ENCODE assay signal across 9 cellular contexts in genomic region chr17:78903101-78903779, GRCh38. TPM values are rescaled to one million over a fixed set of nuclear protein-coding genes. Genes with fewer than 3 reads are reported as not detected.
DNase-seq lines count a peak whose midpoint lies in the region; ATAC-seq and TF ChIP-seq lines count a peak whose summit lies in the region.
"Had no signal": no experiment of that assay in that cellular context is flagged by ENCODE, and none has a peak within 500 bp of the region (broad histone marks: within the 10 kb centered on the region; RNA-seq: fewer than 3 reads in every experiment).

Gene CEP295NL, minus strand, starts transcription at chr17:78903201. Its CDS starts 1,373 bp downstream, at chr17:78901828.

- no peaks in the 10 kb centered on the region for H3K27me3 ChIP-seq in left ventricle myocardium inferior (ENCODE audit: low read depth)
- no peaks in the 10 kb centered on the region for H3K27me3 ChIP-seq in tibial nerve
- H3K27me3 ChIP-seq in smooth muscle cell (ENCODE audit: low read depth): no peaks in the 10 kb centered on the region
- no peaks in the 10 kb centered on the region for H3K27me3 ChIP-seq in ovary
- H3K27me3 ChIP-seq in CD4-positive, alpha-beta memory T cell (ENCODE audit: insufficient read depth, low read length): no peaks in the 10 kb centered on the region

- H3K4me3 ChIP-seq in left ventricle myocardium inferior: no peak within 1 kb of the TSS
- no peak within 1 kb of the TSS for H3K4me3 ChIP-seq in tibial nerve
- no peak within 1 kb of the TSS for H3K4me3 ChIP-seq in smooth muscle cell
- no peak within 1 kb of the TSS for H3K4me3 ChIP-seq in ovary
- no peak within 1 kb of the TSS for H3K4me3 ChIP-seq in CD4-positive, alpha-beta memory T cell (ENCODE audit: low read length in 2 of 2)

- no peak within 1 kb of the TSS for H2AFZ ChIP-seq in smooth muscle cell (ENCODE audit: low read depth)

- TF ChIP-seq CTCF in left ventricle myocardium inferior (IDR thresholded peaks at IDR 0.05; ENCODE audit: borderline replicate concordance) (no peak), tibial nerve (IDR thresholded peaks at IDR 0.05) (no peak), smooth muscle cell (IDR thresholded peaks at IDR 0.05; ENCODE audit: borderline replicate concordance, insufficient read depth, poor library complexity, severe bottlenecking) (no peak), ovary (IDR thresholded peaks at IDR 0.05) (no peak)
- no peak for TF ChIP-seq CTCF in activated CD8-positive, alpha-beta T cell treated with anti-CD3 and anti-CD28 coated beads for 36 hours (IDR thresholded peaks at IDR 0.05)

- peaks cover 100% of the 10 kb centered on the region for H4K20me1 ChIP-seq in smooth muscle cell (ENCODE audit: low read depth)

- no peaks in the 10 kb centered on the region for H3K9me3 Mint-ChIP-seq in activated CD8-positive, alpha-beta T cell treated with anti-CD3 and anti-CD28 coated beads for 36 hours
- H3K9me3 Mint-ChIP-seq in CD4-positive, alpha-beta memory T cell: peaks cover 0 to 2% (median 0%) of the 10 kb centered on the region in 8 donors
- H3K9me3 Mint-ChIP-seq: activated naive CD4-positive, alpha-beta T cell treated with anti-CD3 and anti-CD28 coated beads, Interleukin-2, amount 50 U/mL, for 24 hours had no signal

- DNase-seq in left ventricle myocardium inferior (no peak), Right ventricle myocardium superior (no peak), iPS-NIHi11 (ENCODE audit: low spot score) (peak; percentile 86), tibial nerve (ENCODE audit: low spot score in 2 of 2) (no peak), smooth muscle cell (lab: John Stamatoyannopoulos, UW; ENCODE audit: unreplicated experiment) (no peak), ovary (no peak)
- peak; percentile 64 for DNase-seq in activated CD8-positive, alpha-beta T cell treated with anti-CD3 and anti-CD28 coated beads for 36 hours
- no peak for DNase-seq in CD4-positive, alpha-beta memory T cell

- CTCF ChIA-PET in activated CD8-positive, alpha-beta T cell treated with anti-CD3 and anti-CD28 coated beads for 36 hours (lab: Charles Lee): interaction anchor here (1.2 to 1.4 kb wide), 2 partner anchors 38 to 67 kb away, joined by 3 to 9 read pairs; no protein-coding TSS in a partner anchor
- CTCF ChIA-PET in CD4-positive, alpha-beta memory T cell (lab: Charles Lee; ENCODE audit: partially characterized antibody): interaction anchor here (1.3 kb wide), 1 partner anchor 37 kb away, joined by 4 read pairs; no protein-coding TSS in a partner anchor

- TF ChIP-seq EP300 in tibial nerve (IDR thresholded peaks at IDR 0.05) (no peak), ovary (IDR thresholded peaks at IDR 0.05) (no peak)

- H3K36me3 ChIP-seq in left ventricle myocardium inferior (peaks cover 9% of the 10 kb centered on the region), tibial nerve (peaks cover 0 to 18% (median 0%) of the 10 kb centered on the region in 3 donors), smooth muscle cell (ENCODE audit: low read depth) (no peaks in the 10 kb centered on the region), ovary (no peaks in the 10 kb centered on the region)
- no peaks in the 10 kb centered on the region for H3K36me3 ChIP-seq in CD4-positive, alpha-beta memory T cell (ENCODE audit: insufficient read depth, low read length)

- H3K4me2 ChIP-seq in smooth muscle cell: no peak within 1 kb of the TSS

- H3K9ac ChIP-seq in smooth muscle cell (ENCODE audit: low read depth): no peak within 1 kb of the TSS

- peaks cover 14% of the 10 kb centered on the region for H3K4me1 Mint-ChIP-seq in activated CD8-positive, alpha-beta T cell treated with anti-CD3 and anti-CD28 coated beads for 36 hours (ENCODE audit: low read depth)
- H3K4me1 Mint-ChIP-seq in CD4-positive, alpha-beta memory T cell: peaks cover 5 to 11% (median 7%) of the 10 kb centered on the region in 4 donors

- H3K27ac Mint-ChIP-seq in activated CD8-positive, alpha-beta T cell treated with anti-CD3 and anti-CD28 coated beads for 36 hours: peak within 1 kb of the TSS; percentile 5
- H3K27ac Mint-ChIP-seq in CD4-positive, alpha-beta memory T cell: peak within 1 kb of the TSS in 3 of 7 donors; percentile 36 to 70 (median 61)
- H3K27ac Mint-ChIP-seq: activated naive CD4-positive, alpha-beta T cell treated with anti-CD3 and anti-CD28 coated beads, Interleukin-2, amount 50 U/mL, for 24 hours had no signal

- no peak for TF ChIP-seq POLR2A in tibial nerve (IDR thresholded peaks at IDR 0.05)
- TF ChIP-seq POLR2A in ovary (IDR thresholded peaks at IDR 0.05): no peak

- H3K9me3 ChIP-seq in left ventricle myocardium inferior (replicated peaks) (no peaks in the 10 kb centered on the region), tibial nerve (no peaks in the 10 kb centered on the region), smooth muscle cell (replicated peaks; ENCODE audit: low read depth) (no peaks in the 10 kb centered on the region), ovary (no peaks in the 10 kb centered on the region)
- H3K9me3 ChIP-seq in CD4-positive, alpha-beta memory T cell (ENCODE audit: control insufficient read depth in 1 of 2, low read length in 2 of 2): no peaks in the 10 kb centered on the region

- WGBS in tibial nerve, 2 donors: 39 to 42% methylated on average over 16 of the region's 17 CpGs
- WGBS in smooth muscle cell (ENCODE audit: low lambda C conversion rate): 85% methylated on average over 17 of the region's 17 CpGs
- WGBS in ovary, 3 donors: 65 to 67% (median 67%) methylated on average over 17 of the region's 17 CpGs

- peaks cover 59% of the 10 kb centered on the region for H3K4me1 ChIP-seq in left ventricle myocardium inferior
- peaks cover 0 to 92% (median 40%) of the 10 kb centered on the region in 4 donors for H3K4me1 ChIP-seq in tibial nerve
- H3K4me1 ChIP-seq in smooth muscle cell (ENCODE audit: low read depth): peaks cover 17% of the 10 kb centered on the region
- H3K4me1 ChIP-seq in ovary (ENCODE audit: insufficient read depth): peaks cover 23% of the 10 kb centered on the region
- H3K4me1 ChIP-seq in CD4-positive, alpha-beta memory T cell (ENCODE audit: insufficient read depth, low read length): peaks cover 8% of the 10 kb centered on the region

- peaks cover 61% of the 10 kb centered on the region for H3K79me2 ChIP-seq in smooth muscle cell (ENCODE audit: low read depth)

- intact Hi-C loops in left ventricle myocardium inferior (cut with micrococcal nuclease): no loop called here
- intact Hi-C loops in Right ventricle myocardium superior (cut with DNase I): no loop called here
- intact Hi-C loops in activated CD8-positive, alpha-beta T cell treated with anti-CD3 and anti-CD28 coated beads for 36 hours (cut with micrococcal nuclease): no loop called here
- intact Hi-C loops in ovary (cut with DNase I): no loop called here
- intact Hi-C loops in CD4-positive, alpha-beta memory T cell (cut with micrococcal nuclease): no loop called here

- H3K27ac ChIP-seq in left ventricle myocardium inferior (replicated peaks): peak within 1 kb of the TSS; percentile 11
- peak within 1 kb of the TSS; percentile 17 to 92 (median 54) for H3K27ac ChIP-seq in tibial nerve
- H3K27ac ChIP-seq in smooth muscle cell (ENCODE audit: low read depth): no peak within 1 kb of the TSS
- peak within 1 kb of the TSS in 1 of 2 donors; percentile 47 for H3K27ac ChIP-seq in ovary
- H3K27ac ChIP-seq in CD4-positive, alpha-beta memory T cell (ENCODE audit: low read depth, low read length): no peak within 1 kb of the TSS

- no peak within 1 kb of the TSS for H3K4me3 Mint-ChIP-seq in activated CD8-positive, alpha-beta T cell treated with anti-CD3 and anti-CD28 coated beads for 36 hours
- H3K4me3 Mint-ChIP-seq in CD4-positive, alpha-beta memory T cell: peak within 1 kb of the TSS in 1 of 8 donors; percentile 43
- H3K4me3 Mint-ChIP-seq: activated naive CD4-positive, alpha-beta T cell treated with anti-CD3 and anti-CD28 coated beads, Interleukin-2, amount 50 U/mL, for 24 hours had no signal

- H3F3A ChIP-seq in smooth muscle cell (ENCODE audit: low read depth): no peaks in the 10 kb centered on the region

- H3K36me3 Mint-ChIP-seq in activated CD8-positive, alpha-beta T cell treated with anti-CD3 and anti-CD28 coated beads for 36 hours (ENCODE audit: low read depth): no peaks in the 10 kb centered on the region
- no peaks in the 10 kb centered on the region for H3K36me3 Mint-ChIP-seq in CD4-positive, alpha-beta memory T cell
- H3K36me3 Mint-ChIP-seq: activated naive CD4-positive, alpha-beta T cell treated with anti-CD3 and anti-CD28 coated beads, Interleukin-2, amount 50 U/mL, for 24 hours had no signal

- POLR2A ChIA-PET in activated CD8-positive, alpha-beta T cell treated with anti-CD3 and anti-CD28 coated beads for 36 hours (lab: Charles Lee): interaction anchor here (1.9 kb wide), 1 partner anchor 11 kb away, joined by 6 read pairs; no protein-coding TSS in a partner anchor
- POLR2A ChIA-PET in CD4-positive, alpha-beta memory T cell (lab: Charles Lee; ENCODE audit: partially characterized antibody): no interaction called here

- no peak for ATAC-seq in Right ventricle myocardium superior (ENCODE audit: poor library complexity)
- ATAC-seq in activated CD8-positive, alpha-beta T cell treated with anti-CD3 and anti-CD28 coated beads for 36 hours: peak; percentile 73

- no peaks in the 10 kb centered on the region for H3K27me3 Mint-ChIP-seq in activated CD8-positive, alpha-beta T cell treated with anti-CD3 and anti-CD28 coated beads for 36 hours
- no peaks in the 10 kb centered on the region for H3K27me3 Mint-ChIP-seq in CD4-positive, alpha-beta memory T cell
- H3K27me3 Mint-ChIP-seq: activated naive CD4-positive, alpha-beta T cell treated with anti-CD3 and anti-CD28 coated beads, Interleukin-2, amount 50 U/mL, for 24 hours had no signal

RNA-seq across cellular contexts. Expression of gene CEP295NL, which starts in this region (rescaled TPM):
- total RNA-seq in left ventricle myocardium inferior (0.55 TPM), Right ventricle myocardium superior (0.70 TPM), tibial nerve (10 to 100 TPM in 2 of 4 donors, 1 to 10 TPM in 2; 6.5 to 35.1 (median 9.9) TPM), smooth muscle cell (0.85 and 1.2 TPM in 2 replicates), ovary (1 to 10 TPM; 1.7 to 8.0 (median 4.5) TPM)
- total RNA-seq in activated CD8-positive, alpha-beta T cell treated with anti-CD3 and anti-CD28 coated beads for 36 hours: under 1 TPM in 1 of 2 experiments, not detected in 1; 0.18 TPM
- polyA plus RNA-seq in smooth muscle cell (1.8 TPM in 1 of 2 replicates, not detected in the other), ovary (1 to 10 TPM in 1 of 2 donors, under 1 TPM in 1; 0.25 to 1.0 TPM)
- under 1 TPM in 1 of 2 experiments, not detected in 1; 0.28 TPM for total RNA-seq in CD4-positive, alpha-beta memory T cell
- polyA plus RNA-seq in CD4-positive, alpha-beta memory T cell: not detected

Comparison
In these comparisons a context has a peak if more than half of its experiments do, and no peak if none do; other contexts are left out.
1. Peak in DNase-seq and ATAC-seq in activated CD8-positive, alpha-beta T cell treated with anti-CD3 and anti-CD28 coated beads for 36 hours; RNA of the gene not detected or under 1 TPM.
2. H3K27ac ChIP-seq: peak in left ventricle myocardium inferior (single experiment) and tibial nerve (4 of 4); none in smooth muscle cell (single experiment) and CD4-positive, alpha-beta memory T cell (single experiment).